ENCODE assay signal across 21 cellular contexts in the genomic region with DNA sequence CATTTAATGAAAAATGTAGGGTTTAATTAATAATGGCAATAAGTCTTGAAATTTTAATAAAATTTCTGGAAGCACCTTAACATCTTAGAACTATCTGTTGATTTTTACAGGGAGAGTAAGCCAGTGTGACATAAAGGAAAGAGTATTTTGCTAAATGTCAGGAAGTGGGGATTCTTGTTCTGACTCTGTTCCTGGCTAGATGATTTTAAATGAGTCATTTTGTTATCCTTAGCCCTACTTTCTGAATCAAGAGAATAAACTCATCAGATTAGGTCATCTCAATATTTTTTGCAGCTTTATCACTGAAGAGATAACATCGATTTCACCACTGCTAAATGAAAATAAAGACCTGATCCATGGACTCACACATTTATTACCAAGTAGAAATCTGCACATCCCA.
DNase-seq lines count a peak whose midpoint lies in the region; ATAC-seq and TF ChIP-seq lines count a peak whose summit lies in the region.
"Had no signal": no experiment of that assay in that cellular context is flagged by ENCODE, and none has a peak within 500 bp of the region (broad histone marks: within the 10 kb centered on the region; RNA-seq: fewer than 3 reads in every experiment).

No MANE protein-coding gene starts in this region.

- TF ChIP-seq CTCF in AG09309 (IDR thresholded peaks at IDR 0.05; ENCODE audit: control insufficient read depth, insufficient read depth, low read depth, low read length, missing control alignments) (no peak), brain microvascular endothelial cell (IDR thresholded peaks at IDR 0.05; ENCODE audit: low read depth, low read length, missing control alignments) (no peak), neural progenitor cell (IDR thresholded peaks at IDR 0.05) (no peak), osteocyte (IDR thresholded peaks at IDR 0.05) (no peak)

- H3K4me2 ChIP-seq in neural progenitor cell: no peak overlapping the region

- no peaks in the 10 kb centered on the region for H4K20me1 ChIP-seq in neural progenitor cell (ENCODE audit: low read depth)

- DNase-seq in AG09309 (ENCODE audit: low read depth): peak; percentile 23
- DNase-seq in HT1080 (ENCODE audit: low read depth): peak; percentile 65
- DNase-seq in brain microvascular endothelial cell: peak; percentile 20
- DNase-seq in iris pigment epithelial cell (ENCODE audit: low read depth): peak; percentile 69
- DNase-seq in neural progenitor cell (ENCODE audit: low spot score): no peak
- DNase-seq in stimulated activated CD4-positive, alpha-beta T cell treated with anti-CD3 and anti-CD28 coated beads, Interleukin-4, amount 100 ng/mL, for 1 hour: no peak
- DNase-seq in osteocyte (ENCODE audit: extremely low spot score, unreplicated experiment): no peak
- DNase-seq: ACHN; activated effector memory CD4-positive, alpha-beta T cell treated with Interleukin-2 at 50 U/mL for 16 hours; dermis blood vessel endothelial cell; esophagus squamous epithelium; GOT3; left ventricle myocardium inferior; NCI-H1694 treated with DMSO at 0.1 percent for 48 hours; NCI-H446; SIG-M5; stimulated activated naive CD8-positive, alpha-beta T cell treated with anti-CD3 and anti-CD28 coated beads, Interleukin-15, Interleukin-2, amounts not matched to agents 100 U/mL and 50 U/mL, for 24 hours; upper lobe of left lung had no signal

- no peaks in the 10 kb centered on the region for H3K36me3 Mint-ChIP-seq in neural progenitor cell
- no peaks in the 10 kb centered on the region for H3K36me3 Mint-ChIP-seq in osteocyte (ENCODE audit: unreplicated experiment)

- in situ Hi-C loops in brain microvascular endothelial cell (cut with HindIII; ENCODE audit: low pct_ligation_motif_present, low sequenced_read_pairs): no loop called here

- H3K9ac ChIP-seq in neural progenitor cell: no peak overlapping the region

- H3K9me3 Mint-ChIP-seq in neural progenitor cell (peaks cover 5% of the 10 kb centered on the region), osteocyte (ENCODE audit: unreplicated experiment) (peaks cover 25% of the 10 kb centered on the region)

- H3K4me1 ChIP-seq in neural progenitor cell: no peaks in the 10 kb centered on the region
- H3K4me1 ChIP-seq: ascending aorta, esophagus squamous epithelium, left ventricle myocardium inferior, upper lobe of left lung had no signal

- no peaks in the 10 kb centered on the region for H3K27me3 ChIP-seq in brain microvascular endothelial cell (replicated peaks)
- H3K27me3 ChIP-seq in neural progenitor cell: no peaks in the 10 kb centered on the region
- H3K27me3 ChIP-seq: ascending aorta, esophagus squamous epithelium, upper lobe of left lung had no signal

- H3K9me3 ChIP-seq in neural progenitor cell (ENCODE audit: low read depth): no peaks in the 10 kb centered on the region
- H3K9me3 ChIP-seq: ascending aorta, esophagus squamous epithelium, left ventricle myocardium inferior, upper lobe of left lung had no signal

- H2AFZ ChIP-seq in neural progenitor cell (replicated peaks): no peak overlapping the region

- no peaks in the 10 kb centered on the region for H3K79me2 ChIP-seq in neural progenitor cell (ENCODE audit: low read depth)

- H3K4me3 ChIP-seq in AG09309 (ENCODE audit: control insufficient read depth, low read depth, low read length) (no peak overlapping the region), brain microvascular endothelial cell (ENCODE audit: low read depth, low read length) (no peak overlapping the region), neural progenitor cell (no peak overlapping the region)
- H3K4me3 ChIP-seq: ascending aorta, esophagus squamous epithelium, left ventricle myocardium inferior, upper lobe of left lung had no signal

- H3K27me3 Mint-ChIP-seq in neural progenitor cell (ENCODE audit: insufficient read depth, low read depth): peaks cover 3% of the 10 kb centered on the region
- no peaks in the 10 kb centered on the region for H3K27me3 Mint-ChIP-seq in osteocyte (ENCODE audit: unreplicated experiment)

- H3K27ac Mint-ChIP-seq in neural progenitor cell: no peak overlapping the region
- no peak overlapping the region for H3K27ac Mint-ChIP-seq in osteocyte (ENCODE audit: unreplicated experiment)

- H3K4me3 Mint-ChIP-seq in neural progenitor cell: no peak overlapping the region
- H3K4me3 Mint-ChIP-seq in osteocyte (ENCODE audit: unreplicated experiment): no peak overlapping the region

- H3K27ac ChIP-seq in brain microvascular endothelial cell: no peak overlapping the region
- no peak overlapping the region for H3K27ac ChIP-seq in neural progenitor cell
- H3K27ac ChIP-seq: ascending aorta, esophagus squamous epithelium, left ventricle myocardium inferior, upper lobe of left lung had no signal

- no peak for ATAC-seq in HG02970 (IDR thresholded peaks at IDR 0.05; ENCODE audit: low FRiP score, unreplicated experiment)
- ATAC-seq: activated CD4-positive, CD25-positive, alpha-beta regulatory T cell treated with anti-CD3 and anti-CD28 coated beads, Interleukin-2, amount 50 U/mL, for 24 hours; stimulated activated naive CD8-positive, alpha-beta T cell treated with anti-CD3 and anti-CD28 coated beads, Interleukin-15, Interleukin-2, amounts not matched to agents 100 U/mL and 50 U/mL, for 24 hours had no signal

- H3K4me1 Mint-ChIP-seq in neural progenitor cell (peaks cover 16% of the 10 kb centered on the region), osteocyte (ENCODE audit: unreplicated experiment) (no peaks in the 10 kb centered on the region)

- H3F3A ChIP-seq in neural progenitor cell (ENCODE audit: low read depth): no peaks in the 10 kb centered on the region

- H3K36me3 ChIP-seq in brain microvascular endothelial cell (replicated peaks): no peaks in the 10 kb centered on the region
- H3K36me3 ChIP-seq in neural progenitor cell: no peaks in the 10 kb centered on the region
- H3K36me3 ChIP-seq: ascending aorta, esophagus squamous epithelium, left ventricle myocardium inferior, upper lobe of left lung had no signal

Comparison
In these comparisons a context has a peak if more than half of its experiments do, and no peak if none do; other contexts are left out.
1. DNase-seq: peak in AG09309 (single experiment), HT1080 (single experiment), brain microvascular endothelial cell (single experiment) and iris pigment epithelial cell (single experiment); none in neural progenitor cell (single experiment), stimulated activated CD4-positive, alpha-beta T cell treated with anti-CD3 and anti-CD28 coated beads, Interleukin-4, amount 100 ng/mL, for 1 hour (single experiment) and osteocyte (single experiment).